In genomic region chr20:41552295-41553068, GRCh38 we compare ENCODE assay signal across 19 cellular contexts.
"Had no signal": no experiment of that assay in that cellular context is flagged by ENCODE, and none has a peak within 500 bp of the region (broad histone marks: within the 10 kb centered on the region; RNA-seq: fewer than 3 reads in every experiment).

No MANE protein-coding gene starts in this region.

- H3K27me3 ChIP-seq: cardiac muscle cell, ovary, transverse colon, vagina had no signal

- H3K27me3 Mint-ChIP-seq: activated CD4-positive, alpha-beta memory T cell treated with anti-CD3 and anti-CD28 coated beads for 36 hours; activated CD8-positive, alpha-beta memory T cell treated with anti-CD3 and anti-CD28 coated beads, Interleukin-2, amount 10 ng/mL, durations not matched to agents 7 days and 5 days; dendritic cell treated with granulocyte-macrophage colony-stimulating factor and Interleukin-4, amounts not matched to agents 40 ng/mL and 50 ng/mL, for 4 days; naive thymus-derived CD4-positive, alpha-beta T cell; stimulated activated naive CD8-positive, alpha-beta T cell treated with anti-CD3 and anti-CD28 coated beads, Interleukin-15, Interleukin-2, amounts not matched to agents 100 ng/mL and 50 ng/mL, for 24 hours had no signal

- H3K4me3 ChIP-seq: cardiac muscle cell, ovary, transverse colon, vagina had no signal

- H3K36me3 ChIP-seq: cardiac muscle cell, ovary, vagina had no signal

- H3K9me3 ChIP-seq: ovary, transverse colon, vagina had no signal

- H3K27ac Mint-ChIP-seq: activated CD4-positive, alpha-beta memory T cell treated with anti-CD3 and anti-CD28 coated beads for 36 hours; activated CD8-positive, alpha-beta memory T cell treated with anti-CD3 and anti-CD28 coated beads, Interleukin-2, amount 10 ng/mL, durations not matched to agents 7 days and 5 days; dendritic cell treated with granulocyte-macrophage colony-stimulating factor and Interleukin-4, amounts not matched to agents 40 ng/mL and 50 ng/mL, for 4 days; stimulated activated naive CD8-positive, alpha-beta T cell treated with anti-CD3 and anti-CD28 coated beads, Interleukin-15, Interleukin-2, amounts not matched to agents 100 ng/mL and 50 ng/mL, for 24 hours had no signal

- H3K27ac ChIP-seq: cardiac muscle cell, ovary, transverse colon, vagina had no signal

- ATAC-seq: activated CD8-positive, alpha-beta memory T cell treated with anti-CD3 and anti-CD28 coated beads, Interleukin-2, amount 10 ng/mL, durations not matched to agents 7 days and 5 days; left cardiac atrium; naive thymus-derived CD4-positive, alpha-beta T cell; sciatic nerve had no signal

- H3K4me1 Mint-ChIP-seq: activated CD8-positive, alpha-beta memory T cell treated with anti-CD3 and anti-CD28 coated beads, Interleukin-2, amount 10 ng/mL, durations not matched to agents 7 days and 5 days had no signal

- DNase-seq: activated CD4-positive, alpha-beta memory T cell treated with anti-CD3 and anti-CD28 coated beads for 36 hours; activated CD4-positive, alpha-beta T cell treated with anti-CD3 and anti-CD28 coated beads for 4 hours; activated CD8-positive, alpha-beta memory T cell treated with anti-CD3 and anti-CD28 coated beads, Interleukin-2, amount 10 ng/mL, durations not matched to agents 7 days and 5 days; activated naive CD4-positive, alpha-beta T cell treated with anti-CD3 and anti-CD28 coated beads, Interleukin-2, amount 50 U/mL, for 16 hours; amniotic stem cell; effector memory CD4-positive, alpha-beta T cell; hippocampal formation; left cardiac atrium; mesendoderm; naive thymus-derived CD4-positive, alpha-beta T cell; ovary; SW 1271; T-helper 2 cell; transverse colon had no signal

- H3K4me3 Mint-ChIP-seq: activated CD4-positive, alpha-beta memory T cell treated with anti-CD3 and anti-CD28 coated beads for 36 hours; activated CD8-positive, alpha-beta memory T cell treated with anti-CD3 and anti-CD28 coated beads, Interleukin-2, amount 10 ng/mL, durations not matched to agents 7 days and 5 days; dendritic cell treated with granulocyte-macrophage colony-stimulating factor and Interleukin-4, amounts not matched to agents 40 ng/mL and 50 ng/mL, for 4 days; stimulated activated naive CD8-positive, alpha-beta T cell treated with anti-CD3 and anti-CD28 coated beads, Interleukin-15, Interleukin-2, amounts not matched to agents 100 ng/mL and 50 ng/mL, for 24 hours had no signal
